9 cellular contexts compared by ENCODE assay signal in the genomic region with DNA sequence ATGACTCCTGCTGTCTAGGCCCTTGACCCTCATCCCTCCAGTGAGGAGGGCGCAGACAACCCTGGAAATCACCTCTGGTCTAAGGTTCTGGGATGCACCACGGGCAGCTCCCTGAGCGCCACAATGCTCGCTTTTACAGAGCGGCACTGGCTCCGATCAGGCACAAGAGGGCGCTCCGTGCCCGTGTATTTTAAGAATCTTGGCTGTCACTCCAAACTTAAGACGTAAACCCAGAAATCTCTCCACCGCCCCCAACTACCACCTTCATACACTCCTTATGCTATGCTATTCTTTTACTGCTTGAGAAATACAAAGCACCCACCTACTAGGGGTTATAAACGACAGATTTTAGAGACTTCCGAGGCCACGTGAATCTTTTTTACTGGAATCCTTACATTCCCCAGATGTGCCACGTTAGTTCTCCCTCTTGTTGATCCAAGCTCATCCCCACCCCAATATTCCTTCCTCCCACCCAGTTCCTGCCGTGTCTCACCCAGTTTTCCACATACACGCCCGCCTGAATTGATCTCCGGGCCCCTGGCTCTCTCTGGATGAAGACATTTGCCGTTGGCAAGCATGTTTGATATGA.
DNase-seq lines count a peak whose midpoint lies in the region; ATAC-seq and TF ChIP-seq lines count a peak whose summit lies in the region.
"Had no signal": no experiment of that assay in that cellular context is flagged by ENCODE, and none has a peak within 500 bp of the region (broad histone marks: within the 10 kb centered on the region; RNA-seq: fewer than 3 reads in every experiment).

No MANE protein-coding gene starts in this region.

- H3K9me3 Mint-ChIP-seq in natural killer cell: no peaks in the 10 kb centered on the region
- H3K9me3 Mint-ChIP-seq in natural killer cell treated with Interleukin-12 subunit alpha and Interleukin-12 subunit beta and Interleukin-15 and Interleukin-18, amount 100 ng/mL, for 72 hours: no peaks in the 10 kb centered on the region

- H3K27ac ChIP-seq in caudate nucleus (ENCODE audit: low read depth, low read length) (no peak overlapping the region), liver (ENCODE audit: low read depth in 1 of 2, low read length in 2 of 2) (no peak overlapping the region)
- H3K27ac ChIP-seq: epithelial cell of prostate had no signal

- H3K9ac ChIP-seq in liver (ENCODE audit: low read depth in 1 of 2, low read length in 2 of 2): no peak overlapping the region

- peak; percentile 69 to 79 for TF ChIP-seq RAD21 in liver (IDR thresholded peaks at IDR 0.05)

- H3K9me3 ChIP-seq in liver (ENCODE audit: control insufficient read depth in 4 of 4, low read length in 3 of 4): no peaks in the 10 kb centered on the region

- TF ChIP-seq CTCF in natural killer cell (IDR thresholded peaks at IDR 0.05) (peak; percentile 15), liver (IDR thresholded peaks at IDR 0.05; ENCODE audit: low read depth, low read length, missing input control) (peak; percentile 69)

- peaks cover 9 to 13% of the 10 kb centered on the region in 2 donors for H3K27me3 Mint-ChIP-seq in natural killer cell (ENCODE audit: low read depth in 2 of 2)
- H3K27me3 Mint-ChIP-seq in natural killer cell treated with Interleukin-12 subunit alpha and Interleukin-12 subunit beta and Interleukin-15 and Interleukin-18, amount 100 ng/mL, for 72 hours: peaks cover 6 to 8% of the 10 kb centered on the region in 2 donors

- no peak for DNase-seq in natural killer cell
- no peak for DNase-seq in natural killer cell treated with Interleukin-12 subunit alpha and Interleukin-12 subunit beta and Interleukin-15 and Interleukin-18, amount 100 ng/mL, for 72 hours (ENCODE audit: low spot score)
- peak; percentile 20 to 34 for DNase-seq in NOMO-1 (lab: John Stamatoyannopoulos, UW; ENCODE audit: unreplicated experiment in 2 of 2)
- DNase-seq in caudate nucleus (lab: John Stamatoyannopoulos, UW): peak in 55 of 61 donors; percentile 15 to 93 (median 57)

- no peaks in the 10 kb centered on the region for H3K36me3 Mint-ChIP-seq in natural killer cell
- H3K36me3 Mint-ChIP-seq in natural killer cell treated with Interleukin-12 subunit alpha and Interleukin-12 subunit beta and Interleukin-15 and Interleukin-18, amount 100 ng/mL, for 72 hours: no peaks in the 10 kb centered on the region

- no peak overlapping the region for H3K27ac Mint-ChIP-seq in natural killer cell
- H3K27ac Mint-ChIP-seq in natural killer cell treated with Interleukin-12 subunit alpha and Interleukin-12 subunit beta and Interleukin-15 and Interleukin-18, amount 100 ng/mL, for 72 hours: no peak overlapping the region

- H3K36me3 ChIP-seq in liver (ENCODE audit: control insufficient read depth in 4 of 4, insufficient read depth in 3 of 4, low read depth in 1 of 4, low read length in 3 of 4): no peaks in the 10 kb centered on the region

- H3K27me3 ChIP-seq in liver (ENCODE audit: control insufficient read depth in 4 of 4, insufficient read depth in 4 of 4, low read length in 3 of 4): peaks cover 0 to 10% (median 2%) of the 10 kb centered on the region in 4 donors

- H3K4me3 ChIP-seq in liver (ENCODE audit: low read depth in 1 of 3, low read length in 3 of 3): no peak overlapping the region

- no peak for ATAC-seq in natural killer cell
- no peak for ATAC-seq in natural killer cell treated with Interleukin-12 subunit alpha and Interleukin-12 subunit beta and Interleukin-15 and Interleukin-18, amount 100 ng/mL, for 72 hours
- peak; percentile 41 for ATAC-seq in HG02973 (IDR thresholded peaks at IDR 0.05; ENCODE audit: unreplicated experiment)
- ATAC-seq in HG03045 (IDR thresholded peaks at IDR 0.05; ENCODE audit: unreplicated experiment): no peak
- ATAC-seq in HG02938 (IDR thresholded peaks at IDR 0.05; ENCODE audit: unreplicated experiment): no peak

- WGBS in liver: 23% methylated on average over 20 of the region's 20 CpGs

- peaks cover 0 to 6% (median 4%) of the 10 kb centered on the region in 4 donors for H3K4me1 ChIP-seq in liver (ENCODE audit: control insufficient read depth in 4 of 4, insufficient read depth in 4 of 4, low read length in 3 of 4)

- no peak overlapping the region for H3K4me3 Mint-ChIP-seq in natural killer cell
- no peak overlapping the region for H3K4me3 Mint-ChIP-seq in natural killer cell treated with Interleukin-12 subunit alpha and Interleukin-12 subunit beta and Interleukin-15 and Interleukin-18, amount 100 ng/mL, for 72 hours

- H3K4me1 Mint-ChIP-seq in natural killer cell: peaks cover 0 to 4% of the 10 kb centered on the region in 2 donors
- H3K4me1 Mint-ChIP-seq in natural killer cell treated with Interleukin-12 subunit alpha and Interleukin-12 subunit beta and Interleukin-15 and Interleukin-18, amount 100 ng/mL, for 72 hours (ENCODE audit: low read depth in 2 of 2): no peaks in the 10 kb centered on the region

- intact Hi-C loops in natural killer cell (cut with micrococcal nuclease): no loop called here

TF ChIP-seq in liver, 16 proteins besides CTCF, POLR2A, EP300 and RAD21:
- TF ChIP-seq TAF1 (conservative IDR thresholded peaks at IDR 0.05): no peak
- TF ChIP-seq YY1 (IDR thresholded peaks at IDR 0.05): no peak
- TF ChIP-seq, protein P1, sequence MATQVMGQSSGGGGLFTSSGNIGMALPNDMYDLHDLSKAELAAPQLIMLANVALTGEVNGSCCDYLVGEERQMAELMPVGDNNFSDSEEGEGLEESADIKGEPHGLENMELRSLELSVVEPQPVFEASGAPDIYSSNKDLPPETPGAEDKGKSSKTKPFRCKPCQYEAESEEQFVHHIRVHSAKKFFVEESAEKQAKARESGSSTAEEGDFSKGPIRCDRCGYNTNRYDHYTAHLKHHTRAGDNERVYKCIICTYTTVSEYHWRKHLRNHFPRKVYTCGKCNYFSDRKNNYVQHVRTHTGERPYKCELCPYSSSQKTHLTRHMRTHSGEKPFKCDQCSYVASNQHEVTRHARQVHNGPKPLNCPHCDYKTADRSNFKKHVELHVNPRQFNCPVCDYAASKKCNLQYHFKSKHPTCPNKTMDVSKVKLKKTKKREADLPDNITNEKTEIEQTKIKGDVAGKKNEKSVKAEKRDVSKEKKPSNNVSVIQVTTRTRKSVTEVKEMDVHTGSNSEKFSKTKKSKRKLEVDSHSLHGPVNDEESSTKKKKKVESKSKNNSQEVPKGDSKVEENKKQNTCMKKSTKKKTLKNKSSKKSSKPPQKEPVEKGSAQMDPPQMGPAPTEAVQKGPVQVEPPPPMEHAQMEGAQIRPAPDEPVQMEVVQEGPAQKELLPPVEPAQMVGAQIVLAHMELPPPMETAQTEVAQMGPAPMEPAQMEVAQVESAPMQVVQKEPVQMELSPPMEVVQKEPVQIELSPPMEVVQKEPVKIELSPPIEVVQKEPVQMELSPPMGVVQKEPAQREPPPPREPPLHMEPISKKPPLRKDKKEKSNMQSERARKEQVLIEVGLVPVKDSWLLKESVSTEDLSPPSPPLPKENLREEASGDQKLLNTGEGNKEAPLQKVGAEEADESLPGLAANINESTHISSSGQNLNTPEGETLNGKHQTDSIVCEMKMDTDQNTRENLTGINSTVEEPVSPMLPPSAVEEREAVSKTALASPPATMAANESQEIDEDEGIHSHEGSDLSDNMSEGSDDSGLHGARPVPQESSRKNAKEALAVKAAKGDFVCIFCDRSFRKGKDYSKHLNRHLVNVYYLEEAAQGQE (IDR thresholded peaks at IDR 0.05): no peak
- TF ChIP-seq HNF4A (conservative IDR thresholded peaks at IDR 0.05): no peak
- TF ChIP-seq, protein P2, sequence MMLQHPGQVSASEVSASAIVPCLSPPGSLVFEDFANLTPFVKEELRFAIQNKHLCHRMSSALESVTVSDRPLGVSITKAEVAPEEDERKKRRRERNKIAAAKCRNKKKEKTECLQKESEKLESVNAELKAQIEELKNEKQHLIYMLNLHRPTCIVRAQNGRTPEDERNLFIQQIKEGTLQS (IDR thresholded peaks at IDR 0.05): no peak
- TF ChIP-seq, protein P3, sequence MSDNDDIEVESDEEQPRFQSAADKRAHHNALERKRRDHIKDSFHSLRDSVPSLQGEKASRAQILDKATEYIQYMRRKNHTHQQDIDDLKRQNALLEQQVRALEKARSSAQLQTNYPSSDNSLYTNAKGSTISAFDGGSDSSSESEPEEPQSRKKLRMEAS (IDR thresholded peaks at IDR 0.05): no peak
- TF ChIP-seq GABPA (IDR thresholded peaks at IDR 0.05 in 1 of 2, conservative IDR thresholded peaks at IDR 0.05 in 1 of 2): no peak
- TF ChIP-seq FOXA2 (IDR thresholded peaks at IDR 0.05): no peak
- no peak for TF ChIP-seq JUND (IDR thresholded peaks at IDR 0.05)
- no peak for TF ChIP-seq NR2F2 (IDR thresholded peaks at IDR 0.05)
- TF ChIP-seq SP1 (IDR thresholded peaks at IDR 0.05): no peak
- TF ChIP-seq HNF4G (IDR thresholded peaks at IDR 0.05): no peak
- TF ChIP-seq EGR1 (IDR thresholded peaks at IDR 0.05; ENCODE audit: low read depth in 2 of 2): no peak
- TF ChIP-seq, protein P4, sequence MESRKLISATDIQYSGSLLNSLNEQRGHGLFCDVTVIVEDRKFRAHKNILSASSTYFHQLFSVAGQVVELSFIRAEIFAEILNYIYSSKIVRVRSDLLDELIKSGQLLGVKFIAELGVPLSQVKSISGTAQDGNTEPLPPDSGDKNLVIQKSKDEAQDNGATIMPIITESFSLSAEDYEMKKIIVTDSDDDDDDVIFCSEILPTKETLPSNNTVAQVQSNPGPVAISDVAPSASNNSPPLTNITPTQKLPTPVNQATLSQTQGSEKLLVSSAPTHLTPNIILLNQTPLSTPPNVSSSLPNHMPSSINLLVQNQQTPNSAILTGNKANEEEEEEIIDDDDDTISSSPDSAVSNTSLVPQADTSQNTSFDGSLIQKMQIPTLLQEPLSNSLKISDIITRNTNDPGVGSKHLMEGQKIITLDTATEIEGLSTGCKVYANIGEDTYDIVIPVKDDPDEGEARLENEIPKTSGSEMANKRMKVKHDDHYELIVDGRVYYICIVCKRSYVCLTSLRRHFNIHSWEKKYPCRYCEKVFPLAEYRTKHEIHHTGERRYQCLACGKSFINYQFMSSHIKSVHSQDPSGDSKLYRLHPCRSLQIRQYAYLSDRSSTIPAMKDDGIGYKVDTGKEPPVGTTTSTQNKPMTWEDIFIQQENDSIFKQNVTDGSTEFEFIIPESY (IDR thresholded peaks at IDR 0.05): no peak
- TF ChIP-seq RXRA (IDR thresholded peaks at IDR 0.05): no peak
- no peak for TF ChIP-seq FOXA1 (IDR thresholded peaks at IDR 0.05)

Comparison
In these comparisons a context has a peak if more than half of its experiments do, and no peak if none do; other contexts are left out.
1. DNase-seq: peak in NOMO-1 (2 of 2) and caudate nucleus (55 of 61); none in natural killer cell (single experiment) and natural killer cell treated with Interleukin-12 subunit alpha and Interleukin-12 subunit beta and Interleukin-15 and Interleukin-18, amount 100 ng/mL, for 72 hours (single experiment).